Comparison of ENCODE assay signal across 8 cellular contexts in the genomic region with DNA sequence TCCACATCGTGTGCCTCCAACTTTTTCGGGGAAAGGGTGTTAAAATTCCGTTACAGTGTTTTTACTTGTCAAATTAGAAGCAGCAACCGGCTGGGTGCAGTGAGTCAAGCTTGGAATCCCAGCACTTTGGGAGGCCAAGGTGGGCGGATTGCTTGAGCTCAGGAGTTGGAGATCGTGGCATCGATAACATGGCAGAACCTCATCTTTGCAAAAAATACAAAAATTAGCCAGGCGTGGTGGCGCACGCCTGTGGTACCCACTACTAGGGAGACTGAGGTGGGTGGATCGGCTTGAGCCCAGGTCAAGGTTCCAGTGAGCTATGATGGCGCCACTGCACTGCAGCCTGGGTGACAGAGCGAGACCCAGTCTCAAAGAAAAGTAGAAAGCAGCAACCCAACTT. TPM values are rescaled to one million over a fixed set of nuclear protein-coding genes. Genes with fewer than 3 reads are reported as not detected.
A peak's percentile ranks its signal among the peaks of the same experiment; 100 is the strongest.
DNase-seq lines count a peak whose midpoint lies in the region; TF ChIP-seq lines count a peak whose summit lies in the region.

No MANE protein-coding gene starts in this region.

- peaks cover 21% of the 10 kb centered on the region for H3K4me1 ChIP-seq in prostate gland (replicated peaks)

- H3K36me3 ChIP-seq in GM06990 (ENCODE audit: control insufficient read depth, insufficient read depth, low read length) (peaks cover 27% of the 10 kb centered on the region), SU-DHL-6 (ENCODE audit: low read length) (no peaks in the 10 kb centered on the region), prostate gland (peaks cover 4 to 11% of the 10 kb centered on the region in 2 donors)

- H3K9me3 ChIP-seq in SU-DHL-6 (ENCODE audit: insufficient read depth, low read length) = no peaks in the 10 kb centered on the region
- H3K9me3 ChIP-seq in prostate gland = no peaks in the 10 kb centered on the region

- H3K27me3 ChIP-seq in GM06990 (replicated peaks; ENCODE audit: control insufficient read depth, insufficient read depth, low read length) (no peaks in the 10 kb centered on the region), SU-DHL-6 (ENCODE audit: low read length) (no peaks in the 10 kb centered on the region), prostate gland (replicated peaks; ENCODE audit: insufficient read depth) (no peaks in the 10 kb centered on the region)

- H3K79me2 ChIP-seq in SU-DHL-6 (ENCODE audit: insufficient read depth, low read length) = peaks cover 71% of the 10 kb centered on the region

- H2AFZ ChIP-seq in SU-DHL-6 (ENCODE audit: low read depth, low read length, severe bottlenecking) = no peak overlapping the region

- peak overlapping the region; percentile 79 for H3K4me3 ChIP-seq in GM06990 (replicated peaks; ENCODE audit: low read depth, low read length)
- peak overlapping the region; percentile 81 for H3K4me3 ChIP-seq in SU-DHL-6 (ENCODE audit: insufficient read depth, low read length, poor library complexity, severe bottlenecking)
- peak overlapping the region; percentile 95 for H3K4me3 ChIP-seq in fibroblast of mammary gland (ENCODE audit: control insufficient read depth, low read depth, low read length)
- H3K4me3 ChIP-seq in prostate gland = peak overlapping the region; percentile 76 to 86

- H4K20me1 ChIP-seq in SU-DHL-6 (ENCODE audit: low read depth, low read length) = no peaks in the 10 kb centered on the region

- TF ChIP-seq CTCF in GM06990 (IDR thresholded peaks at IDR 0.05; ENCODE audit: insufficient read depth, low read length, poor library complexity, severe bottlenecking) = no peak
- no peak for TF ChIP-seq CTCF in SU-DHL-6 (IDR thresholded peaks at IDR 0.05; ENCODE audit: insufficient read depth, low read length, poor library complexity, severe bottlenecking)
- no peak for TF ChIP-seq CTCF in fibroblast of mammary gland (conservative IDR thresholded peaks at IDR 0.05; ENCODE audit: control insufficient read depth, insufficient read depth, low read depth, low read length)
- no peak for TF ChIP-seq CTCF in prostate gland (IDR thresholded peaks at IDR 0.05)

- no peaks in the 10 kb centered on the region for H3K9me2 ChIP-seq in SU-DHL-6 (replicated peaks; ENCODE audit: insufficient read depth, low read length)

- H3K27ac ChIP-seq in SU-DHL-6 (ENCODE audit: low read depth, low read length) (peak overlapping the region; percentile 29; the same call in 1 of the 2 replicates), prostate gland (peak overlapping the region; percentile 84)

- intact Hi-C loops in prostate gland (cut with DNase I) = loop anchor here (5.0 kb wide), 1 partner anchor 54 kb away; the partner anchor contains the start of gene MED26

- TF ChIP-seq POLR2A in prostate gland (IDR thresholded peaks at IDR 0.05) = no peak

- peak overlapping the region; percentile 64 for H3K4me2 ChIP-seq in SU-DHL-6 (ENCODE audit: low read depth, low read length, poor library complexity, severe bottlenecking)

- H3F3A ChIP-seq in SU-DHL-6 (ENCODE audit: insufficient read depth) = peaks cover 20% of the 10 kb centered on the region

- peak overlapping the region; percentile 71 for H3K9ac ChIP-seq in SU-DHL-6 (ENCODE audit: low read length)

- DNase-seq in GM06990 (ENCODE audit: extremely low read depth, insufficient read length) (no peak), fibroblast of mammary gland (ENCODE audit: low read depth) (no peak), prostate gland (ENCODE audit: low spot score) (no peak), iPS-NIHi11 (ENCODE audit: low spot score) (no peak), hippocampal formation (lab: John Stamatoyannopoulos, UW) (no peak), cerebellar nuclear complex (lab: John Stamatoyannopoulos, UW) (no peak), COLO829 (ENCODE audit: low spot score) (no peak)

- WGBS in prostate gland = 63% methylated on average over 13 of the region's 13 CpGs

RNA-seq across cellular contexts. Expression of gene SLC35E1, which starts 1.1 kb away (rescaled TPM):
- 10 to 100 TPM; 42.0 to 69.1 TPM for total RNA-seq in prostate gland

RNA-seq across cellular contexts. Expression of gene CHERP, which starts 31.1 kb away (rescaled TPM):
- total RNA-seq in prostate gland = 10 to 100 TPM; 20.9 to 32.7 TPM

RNA-seq across cellular contexts. Expression of gene MED26, which starts 54.7 kb away (rescaled TPM):
- total RNA-seq in prostate gland = 10 to 100 TPM; 13.5 to 29.9 TPM
